Comparison of ENCODE assay signal across 15 cellular contexts in the genomic region with DNA sequence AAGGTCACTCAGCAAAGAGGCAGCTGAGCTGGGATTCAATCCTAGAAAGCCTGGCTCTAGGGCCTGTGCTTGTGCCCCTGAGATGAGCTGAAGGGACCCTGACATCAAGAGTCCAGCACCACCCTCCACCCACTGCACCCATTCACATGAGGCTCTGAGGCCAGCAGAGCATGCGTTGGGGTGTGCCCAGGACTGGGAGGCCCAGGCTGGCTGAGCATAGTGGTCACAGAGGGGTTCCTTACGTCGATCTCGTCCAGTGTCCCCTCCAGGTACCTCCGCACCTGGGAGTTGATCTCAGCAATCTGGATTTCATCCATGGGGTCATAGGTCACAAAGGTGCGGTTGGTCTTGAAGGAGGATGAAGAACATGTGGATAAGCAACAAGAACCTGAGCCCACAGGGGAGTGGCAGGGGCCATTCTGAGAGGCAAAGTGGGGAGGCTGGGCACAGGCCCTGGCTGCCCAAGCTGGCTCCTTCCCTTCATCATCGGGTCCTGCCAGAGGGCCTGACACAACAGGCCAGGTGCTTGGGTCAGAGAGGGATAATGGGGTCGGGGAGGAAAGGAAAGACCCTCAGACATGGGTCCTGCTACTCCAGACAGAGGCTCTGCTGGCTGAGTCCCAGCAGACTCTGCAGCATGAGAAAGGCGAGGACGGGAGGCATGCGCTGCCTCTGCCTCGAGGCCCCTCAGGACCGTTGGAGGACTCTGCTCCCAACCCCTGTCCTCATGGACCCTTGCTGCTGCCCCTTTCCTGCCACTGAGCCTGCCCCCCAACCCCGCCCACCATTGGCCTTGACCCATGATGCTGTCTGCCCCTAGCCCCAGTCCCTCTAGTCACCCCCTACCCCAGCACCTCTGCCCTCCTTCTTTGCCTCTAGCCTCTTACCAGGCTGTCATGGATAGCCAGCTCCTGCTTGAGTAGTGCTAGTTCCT. TPM values are rescaled to one million over a fixed set of nuclear protein-coding genes. Genes with fewer than 3 reads are reported as not detected.
A peak's percentile ranks its signal among the peaks of the same experiment; 100 is the strongest.
DNase-seq lines count a peak whose midpoint lies in the region; ATAC-seq, FAIRE-seq and TF ChIP-seq lines count a peak whose summit lies in the region.
"Had no signal": no experiment of that assay in that cellular context is flagged by ENCODE, and none has a peak within 500 bp of the region (broad histone marks: within the 10 kb centered on the region; RNA-seq: fewer than 3 reads in every experiment).

No MANE protein-coding gene starts in this region.

- TF ChIP-seq EP300 in HepG2 (IDR thresholded peaks at IDR 0.05; ENCODE audit: low read depth in 2 of 2, low read length in 2 of 2) (no peak), HepG2 (CRISPR knock-in tag; IDR thresholded peaks at IDR 0.05; ENCODE audit: borderline replicate concordance) (no peak)

- H3K9ac ChIP-seq in HepG2 (ENCODE audit: insufficient read depth, low read depth, low read length) = no peak overlapping the region
- H3K9ac ChIP-seq in kidney (ENCODE audit: low read length in 2 of 2) = no peak overlapping the region
- H3K9ac ChIP-seq: BLaER1 treated with 17β-estradiol and CSF1 and Interleukin-3, amounts not matched to agents 10 nM and 100 nM; GM23248 had no signal

- H3K27ac ChIP-seq in HepG2 (ENCODE audit: extremely low read length, insufficient read depth, low read length) = no peak overlapping the region
- no peak overlapping the region for H3K27ac ChIP-seq in right lobe of liver
- no peak overlapping the region for H3K27ac ChIP-seq in kidney (ENCODE audit: low read depth in 2 of 2, low read length in 2 of 2)
- H3K27ac ChIP-seq in small intestine (ENCODE audit: low read depth in 1 of 2, low read length in 1 of 2) = no peak overlapping the region
- no peak overlapping the region for H3K27ac ChIP-seq in psoas muscle
- H3K27ac ChIP-seq: BLaER1 treated with 17β-estradiol and CSF1 and Interleukin-3, amounts not matched to agents 10 nM and 100 nM; GM23248 had no signal

- no peaks in the 10 kb centered on the region for H3K27me3 ChIP-seq in HepG2 (ENCODE audit: control insufficient read depth in 1 of 2, insufficient read depth in 2 of 2, low read length in 2 of 2)
- H3K27me3 ChIP-seq in right lobe of liver = no peaks in the 10 kb centered on the region
- H3K27me3 ChIP-seq in small intestine (ENCODE audit: control insufficient read depth in 2 of 2, insufficient read depth in 2 of 2, low read length in 2 of 2) = no peaks in the 10 kb centered on the region
- H3K27me3 ChIP-seq in psoas muscle (ENCODE audit: insufficient read depth in 3 of 3, low read length in 2 of 3) = no peaks in the 10 kb centered on the region
- H3K27me3 ChIP-seq: BLaER1 treated with 17β-estradiol and CSF1 and Interleukin-3, amounts not matched to agents 10 nM and 100 nM had no signal

- ATAC-seq in HepG2 (peak; percentile 13; the same call in 2 of the 3 replicates), right lobe of liver (no peak), HG03521 (IDR thresholded peaks at IDR 0.05; ENCODE audit: unreplicated experiment) (no peak), psoas muscle (no peak)
- ATAC-seq: GM12878 had no signal

- no peaks in the 10 kb centered on the region for H3K79me2 ChIP-seq in HepG2 (ENCODE audit: insufficient read depth, low read length)

- no peak overlapping the region for H3K4me2 ChIP-seq in HepG2 (ENCODE audit: low read depth, low read length)
- H3K4me2 ChIP-seq: BLaER1 treated with 17β-estradiol and CSF1 and Interleukin-3, amounts not matched to agents 10 nM and 100 nM had no signal

- H3K9me3 ChIP-seq in HepG2 (ENCODE audit: low read length) (no peaks in the 10 kb centered on the region), right lobe of liver (no peaks in the 10 kb centered on the region), kidney (ENCODE audit: control insufficient read depth in 1 of 2, low read length in 2 of 2) (no peaks in the 10 kb centered on the region), small intestine (ENCODE audit: control insufficient read depth, low read depth) (no peaks in the 10 kb centered on the region), psoas muscle (no peaks in the 10 kb centered on the region)
- H3K9me3 ChIP-seq: BLaER1 treated with 17β-estradiol and CSF1 and Interleukin-3, amounts not matched to agents 10 nM and 100 nM had no signal

- no peak for TF ChIP-seq RAD21 in HepG2 (CRISPR knock-in tag; IDR thresholded peaks at IDR 0.05)

- FAIRE-seq in HepG2 (lab: Jason Lieb, UNC) (no peak), kidney (lab: Jason Lieb, UNC) (no peak), small intestine (lab: Jason Lieb, UNC) (no peak)
- FAIRE-seq: GM12878, GM18507 had no signal

- POLR2A ChIA-PET in HepG2 (lab: Yijun Ruan, JAX) = no interaction called here

- in situ Hi-C loops in HepG2 (cut with HindIII; ENCODE audit: extremely low pct_ligation_motif_present, low pct_unique_long_range_greater_than_20kb) = no loop called here

- TF ChIP-seq CTCF in HepG2 (CRISPR knock-in tag; IDR thresholded peaks at IDR 0.05) (no peak), right lobe of liver (IDR thresholded peaks at IDR 0.05) (no peak), kidney (IDR thresholded peaks at IDR 0.05; ENCODE audit: borderline replicate concordance, extremely low read depth, insufficient read depth) (no peak), psoas muscle (IDR thresholded peaks at IDR 0.05) (no peak)

- H3K4me1 ChIP-seq in HepG2 (ENCODE audit: insufficient read depth, low read length) (peaks cover 29% of the 10 kb centered on the region), right lobe of liver (peaks cover 0 to 15% (median 4%) of the 10 kb centered on the region in 4 donors), kidney (ENCODE audit: control insufficient read depth in 1 of 2, insufficient read depth in 1 of 2, low read depth in 1 of 2, low read length in 2 of 2) (peaks cover 0 to 8% of the 10 kb centered on the region in 2 donors), small intestine (ENCODE audit: control insufficient read depth in 2 of 2, insufficient read depth in 1 of 2, low read depth in 1 of 2, low read length in 1 of 2) (no peaks in the 10 kb centered on the region), psoas muscle (peaks cover 5% of the 10 kb centered on the region)
- H3K4me1 ChIP-seq: BLaER1 treated with 17β-estradiol and CSF1 and Interleukin-3, amounts not matched to agents 10 nM and 100 nM had no signal

- BruUV-seq in HepG2 (replicated peaks; lab: Mats Ljungman, UMichigan) = no TSS peak

- DNase-seq in HepG2 (ENCODE audit: low spot score) = no peak
- DNase-seq in right lobe of liver = no peak
- DNase-seq in kidney = peak; percentile 52
- DNase-seq in small intestine = peak; percentile 10
- DNase-seq in NCI-H2029 (lab: John Stamatoyannopoulos, UW) = no peak
- no peak for DNase-seq in psoas muscle
- DNase-seq: ACHN; CD4-positive, CD25-positive, alpha-beta regulatory T cell; DMS79; GM23248; H7 had no signal

- H3K36me3 ChIP-seq in HepG2 (replicated peaks in 1 of 2; ENCODE audit: control insufficient read depth in 1 of 2, insufficient read depth in 2 of 2, low read length in 2 of 2) = no peaks in the 10 kb centered on the region
- H3K36me3 ChIP-seq in right lobe of liver = no peaks in the 10 kb centered on the region
- H3K36me3 ChIP-seq in kidney (ENCODE audit: control insufficient read depth in 1 of 2, insufficient read depth in 2 of 2, low read length in 2 of 2) = no peaks in the 10 kb centered on the region
- no peaks in the 10 kb centered on the region for H3K36me3 ChIP-seq in small intestine (ENCODE audit: control insufficient read depth in 2 of 2, insufficient read depth in 2 of 2, low read length in 2 of 2)
- no peaks in the 10 kb centered on the region for H3K36me3 ChIP-seq in psoas muscle (ENCODE audit: insufficient read depth in 1 of 2, low read depth in 1 of 2)

- H4K20me1 ChIP-seq in HepG2 (ENCODE audit: insufficient read depth, low read length) = no peaks in the 10 kb centered on the region
- H4K20me1 ChIP-seq: BLaER1 treated with 17β-estradiol and CSF1 and Interleukin-3, amounts not matched to agents 10 nM and 100 nM had no signal

- 48% methylated on average over 8 of the region's 14 CpGs for WGBS in HepG2 (ENCODE audit: low lambda C conversion rate)
- no CpG with 5 or more reads among the region's 14 CpGs for WGBS in right lobe of liver (ENCODE audit: insufficient coverage, low coverage, low lambda C conversion rate, missing lambda C conversion rate)
- 74 to 87% (median 81%) methylated on average over 14 of the region's 14 CpGs for WGBS in small intestine, 3 donors
- WGBS in psoas muscle, 3 donors = 83 to 84% (median 83%) methylated on average over 11 to 14 of the region's 14 CpGs

- intact Hi-C loops in HepG2 (cut with micrococcal nuclease; ENCODE audit: unreplicated experiment) (no loop called here), right lobe of liver (cut with DNase I) (no loop called here), kidney (cut with DNase I) (no loop called here), psoas muscle (cut with DNase I) (no loop called here)

- TF ChIP-seq POLR2A in HepG2 (IDR thresholded peaks at IDR 0.05; ENCODE audit: insufficient read depth in 1 of 2, low read depth in 2 of 2, low read length in 2 of 2) = no peak
- no peak for TF ChIP-seq POLR2A in right lobe of liver (IDR thresholded peaks at IDR 0.05)

- H3K4me3 ChIP-seq in HepG2 (replicated peaks in 1 of 3; ENCODE audit: insufficient read depth in 1 of 3, low read depth in 2 of 3, low read length in 3 of 3) = no peak overlapping the region
- H3K4me3 ChIP-seq in right lobe of liver = no peak overlapping the region
- H3K4me3 ChIP-seq in kidney (ENCODE audit: low read length in 2 of 2) = no peak overlapping the region
- H3K4me3 ChIP-seq in small intestine (ENCODE audit: low read depth in 1 of 2, low read length in 2 of 2) = no peak overlapping the region
- no peak overlapping the region for H3K4me3 ChIP-seq in psoas muscle
- H3K4me3 ChIP-seq: BLaER1 treated with 17β-estradiol and CSF1 and Interleukin-3, amounts not matched to agents 10 nM and 100 nM; GM12878; GM23248 had no signal

- no peak overlapping the region for H2AFZ ChIP-seq in HepG2 (ENCODE audit: low read length)
- H2AFZ ChIP-seq: GM23248 had no signal

- CTCF ChIA-PET in HepG2 (lab: Yijun Ruan, JAX; ENCODE audit: low intra/inter-chr PET ratio, low total read pairs) = no interaction called here

RNA-seq across cellular contexts. Expression of a gene that starts 35.2 kb away (rescaled TPM):
- total RNA-seq in HepG2 (2016; rRNA removed; fragmentation: Illumina TruSeq; extraction: Trizol) = 16.9 and 18.8 TPM in 2 replicates
- 10.9 and 16.9 TPM in 2 replicates for total RNA-seq in HepG2 (2016; cell fraction: cytosol; rRNA removed; fragmentation: Illumina TruSeq; extraction: Trizol; ENCODE audit: low read depth)
- total RNA-seq in HepG2 (2016; cell fraction: insoluble cytoplasmic fraction; rRNA removed; fragmentation: Illumina TruSeq; extraction: Trizol) = 15.3 and 20.4 TPM in 2 replicates
- 19.3 and 19.6 TPM in 2 replicates for total RNA-seq in HepG2 (2016; cell fraction: membrane; rRNA removed; fragmentation: Illumina TruSeq; extraction: Trizol)
- 6.5 and 8.7 TPM in 2 replicates for total RNA-seq in HepG2 (2016; cell fraction: nucleus; rRNA removed; fragmentation: Illumina TruSeq; extraction: Trizol)
- 4.3 and 5.1 TPM in 2 replicates for polyA plus RNA-seq in HepG2 (2011; rRNA removed)
- polyA plus RNA-seq in HepG2 (2011; cell fraction: cytosol; rRNA removed) = 4.9 and 6.2 TPM in 2 replicates
- 2.4 and 3.5 TPM in 2 replicates for polyA plus RNA-seq in HepG2 (2011; cell fraction: nucleus; rRNA removed)
- 6.2 and 9.4 TPM in 2 replicates for polyA plus RNA-seq in HepG2 (2012)
- 16.0 and 22.8 TPM in 2 replicates for polyA plus RNA-seq in HepG2 (2016; cell fraction: cytosol; fragmentation: Illumina TruSeq; extraction: Trizol; ENCODE audit: low read depth)
- polyA plus RNA-seq in HepG2 (2016; cell fraction: insoluble cytoplasmic fraction; fragmentation: Illumina TruSeq; extraction: Trizol; ENCODE audit: low read depth) = 23.7 and 25.7 TPM in 2 replicates
- polyA plus RNA-seq in HepG2 (2016; cell fraction: membrane; fragmentation: Illumina TruSeq; extraction: Trizol; ENCODE audit: low read depth) = 17.7 and 20.7 TPM in 2 replicates
- polyA plus RNA-seq in HepG2 (2016; cell fraction: nucleus; fragmentation: Illumina TruSeq; extraction: Trizol; ENCODE audit: insufficient read depth, low read depth) = 8.4 and 11.9 TPM in 2 replicates
- 2.9 and 4.0 TPM in 2 replicates for polyA minus RNA-seq in HepG2 (2011; rRNA and poly(A)+ RNA removed; ENCODE audit: low replicate concordance)
- 2.3 and 4.0 TPM in 2 replicates for polyA minus RNA-seq in HepG2 (2011; cell fraction: cytosol; rRNA and poly(A)+ RNA removed)
- 6.1 and 6.7 TPM in 2 replicates for polyA minus RNA-seq in HepG2 (2011; cell fraction: nucleus; rRNA and poly(A)+ RNA removed)
- total RNA-seq in right lobe of liver = 1 to 10 TPM; 2.1 to 4.7 (median 3.2) TPM
- total RNA-seq in kidney = 16.9 TPM
- 32.9 TPM for polyA plus RNA-seq in kidney (ENCODE audit: insufficient read depth, low read depth, low replicate concordance)
- 10 to 100 TPM in 2 of 3 donors, 1 to 10 TPM in 1; 8.5 to 19.3 (median 10.8) TPM for polyA plus RNA-seq in small intestine
- total RNA-seq in psoas muscle = 1 to 10 TPM; 3.5 to 5.9 (median 4.4) TPM
- polyA plus RNA-seq in psoas muscle = 10 to 100 TPM in 2 of 3 donors, 1 to 10 TPM in 1; 7.7 to 15.5 (median 11.7) TPM

RNA-seq across cellular contexts. Expression of a gene that starts 35.3 kb away (rescaled TPM):
- total RNA-seq in HepG2 (2016; rRNA removed; fragmentation: Illumina TruSeq; extraction: Trizol) (18.8 and 26.1 TPM in 2 replicates), right lobe of liver (10 to 100 TPM in 1 of 6 experiments, 1 to 10 TPM in 5; 4.3 to 11.4 (median 8.1) TPM), kidney (31.1 TPM), psoas muscle (10 to 100 TPM; 44.2 to 68.7 (median 53.8) TPM)
- total RNA-seq in HepG2 (2016; cell fraction: cytosol; rRNA removed; fragmentation: Illumina TruSeq; extraction: Trizol; ENCODE audit: low read depth) = 6.3 and 9.1 TPM in 2 replicates
- 21.7 and 22.2 TPM in 2 replicates for total RNA-seq in HepG2 (2016; cell fraction: insoluble cytoplasmic fraction; rRNA removed; fragmentation: Illumina TruSeq; extraction: Trizol)
- 12.0 and 13.5 TPM in 2 replicates for total RNA-seq in HepG2 (2016; cell fraction: membrane; rRNA removed; fragmentation: Illumina TruSeq; extraction: Trizol)
- 13.5 and 13.9 TPM in 2 replicates for total RNA-seq in HepG2 (2016; cell fraction: nucleus; rRNA removed; fragmentation: Illumina TruSeq; extraction: Trizol)
- polyA plus RNA-seq in HepG2 (2011; rRNA removed) (14.0 and 17.5 TPM in 2 replicates), kidney (ENCODE audit: insufficient read depth, low read depth, low replicate concordance) (10.6 TPM), small intestine (10 to 100 TPM; 14.6 to 23.3 (median 20.5) TPM), psoas muscle (100 to 1,000 TPM; 129 to 170 (median 162) TPM)
- 18.8 and 22.7 TPM in 2 replicates for polyA plus RNA-seq in HepG2 (2011; cell fraction: cytosol; rRNA removed)
- 19.3 and 24.7 TPM in 2 replicates for polyA plus RNA-seq in HepG2 (2011; cell fraction: nucleus; rRNA removed)
- 13.6 and 13.8 TPM in 2 replicates for polyA plus RNA-seq in HepG2 (2012)
- polyA plus RNA-seq in HepG2 (2016; cell fraction: cytosol; fragmentation: Illumina TruSeq; extraction: Trizol; ENCODE audit: low read depth) = 14.1 and 15.0 TPM in 2 replicates
- 18.9 and 19.2 TPM in 2 replicates for polyA plus RNA-seq in HepG2 (2016; cell fraction: insoluble cytoplasmic fraction; fragmentation: Illumina TruSeq; extraction: Trizol; ENCODE audit: low read depth)
- polyA plus RNA-seq in HepG2 (2016; cell fraction: membrane; fragmentation: Illumina TruSeq; extraction: Trizol; ENCODE audit: low read depth) = 15.0 and 19.1 TPM in 2 replicates
- 24.2 and 25.9 TPM in 2 replicates for polyA plus RNA-seq in HepG2 (2016; cell fraction: nucleus; fragmentation: Illumina TruSeq; extraction: Trizol; ENCODE audit: insufficient read depth, low read depth)
- 38.2 and 46.2 TPM in 2 replicates for polyA minus RNA-seq in HepG2 (2011; rRNA and poly(A)+ RNA removed; ENCODE audit: low replicate concordance)
- polyA minus RNA-seq in HepG2 (2011; cell fraction: cytosol; rRNA and poly(A)+ RNA removed) = 6.6 and 13.3 TPM in 2 replicates
- polyA minus RNA-seq in HepG2 (2011; cell fraction: nucleus; rRNA and poly(A)+ RNA removed) = 15.7 and 24.3 TPM in 2 replicates

Comparison
In these comparisons a context has a peak if more than half of its experiments do, and no peak if none do; other contexts are left out.
1. DNase-seq: peak in kidney (single experiment) and small intestine (single experiment); none in HepG2 (single experiment), right lobe of liver (0 of 3), NCI-H2029 (single experiment) and psoas muscle (0 of 2).